ENCODE assay signal across 8 cellular contexts in genomic region chr12:105330938-105331804, GRCh38. TPM values are rescaled to one million over a fixed set of nuclear protein-coding genes. Genes with fewer than 3 reads are reported as not detected.
DNase-seq lines count a peak whose midpoint lies in the region; ATAC-seq and TF ChIP-seq lines count a peak whose summit lies in the region.

No MANE protein-coding gene starts in this region.

- DNase-seq in Caki2 (ENCODE audit: low read depth) (peak; percentile 41), NCI-H226 (peak; percentile 11), heart left ventricle (peak; percentile 8 to 65 (median 29)), retinal pigment epithelial cell (ENCODE audit: low read depth) (no peak), GDM1 (lab: John Stamatoyannopoulos, UW) (no peak), COLO829 (ENCODE audit: low spot score) (no peak)
- DNase-seq in activated effector memory CD4-positive, alpha-beta T cell treated with Interleukin-2 at 50 U/mL for 16 hours, result peak; percentile 14

- ATAC-seq in GM21717 (IDR thresholded peaks at IDR 0.05; ENCODE audit: unreplicated experiment), result peak; percentile 9
- peak in 2 of 4 donors; percentile 20 to 42 for ATAC-seq in heart left ventricle

- no peaks in the 10 kb centered on the region for H3K36me3 ChIP-seq in heart left ventricle

- H3K27me3 ChIP-seq in heart left ventricle, result no peaks in the 10 kb centered on the region

- peaks cover 0 to 17% (median 5%) of the 10 kb centered on the region in 12 donors for H3K4me1 ChIP-seq in heart left ventricle

- H3K4me3 ChIP-seq in heart left ventricle, result peak overlapping the region; percentile 54 to 87 (median 72)
- peak overlapping the region; percentile 65 for H3K4me3 ChIP-seq in retinal pigment epithelial cell (ENCODE audit: low read length)

- in situ Hi-C loops in Caki2 (cut with HindIII; ENCODE audit: low pct_unique_long_range_greater_than_20kb, low sequenced_read_pairs), result no loop called here

- H3K9me3 ChIP-seq in heart left ventricle, result no peaks in the 10 kb centered on the region

- no peak for TF ChIP-seq POLR2A in heart left ventricle (IDR thresholded peaks at IDR 0.05)

- 4 to 11% (median 5%) methylated on average over 21 to 46 of the region's 46 CpGs for WGBS in heart left ventricle, 4 donors

- intact Hi-C loops in heart left ventricle (cut with DNase I), result no loop called here

- peak overlapping the region in 2 of 12 donors; percentile 38 to 52 for H3K27ac ChIP-seq in heart left ventricle

- TF ChIP-seq CTCF in heart left ventricle (IDR thresholded peaks at IDR 0.05) (peak in 1 of 12 donors; percentile 29), retinal pigment epithelial cell (conservative IDR thresholded peaks at IDR 0.05; ENCODE audit: low read depth, low read length) (no peak)

RNA-seq across cellular contexts. Expression of gene C12orf75, which starts 0.7 kb away (rescaled TPM):
- 195 and 222 TPM in 2 replicates for total RNA-seq in Caki2 (2014; rRNA removed; shearing (Covaris generic); ENCODE audit: low replicate concordance)
- total RNA-seq in heart left ventricle, result 10 to 100 TPM in 2 of 9 donors, 1 to 10 TPM in 3, under 1 TPM in 3, not detected in 1; 0.52 to 14.5 (median 1.5) TPM
- polyA plus RNA-seq in heart left ventricle, result 1 to 10 TPM in 1 of 2 donors, under 1 TPM in 1; 0.33 to 1.7 TPM

Comparison
In these comparisons a context has a peak if more than half of its experiments do, and no peak if none do; other contexts are left out.
1. DNase-seq: peak in Caki2 (single experiment), NCI-H226 (single experiment), activated effector memory CD4-positive, alpha-beta T cell treated with Interleukin-2 at 50 U/mL for 16 hours (single experiment) and heart left ventricle (5 of 5); none in retinal pigment epithelial cell (single experiment), GDM1 (single experiment) and COLO829 (single experiment).
2. RNA of gene C12orf75, which starts 0.7 kb away (total RNA-seq): 195 to 222 TPM in Caki2; 0.52 to 14.5 TPM in heart left ventricle; every median in the first group is over 10 times any median in the second.